Comparison of ENCODE assay signal across 11 cellular contexts in the genomic region with DNA sequence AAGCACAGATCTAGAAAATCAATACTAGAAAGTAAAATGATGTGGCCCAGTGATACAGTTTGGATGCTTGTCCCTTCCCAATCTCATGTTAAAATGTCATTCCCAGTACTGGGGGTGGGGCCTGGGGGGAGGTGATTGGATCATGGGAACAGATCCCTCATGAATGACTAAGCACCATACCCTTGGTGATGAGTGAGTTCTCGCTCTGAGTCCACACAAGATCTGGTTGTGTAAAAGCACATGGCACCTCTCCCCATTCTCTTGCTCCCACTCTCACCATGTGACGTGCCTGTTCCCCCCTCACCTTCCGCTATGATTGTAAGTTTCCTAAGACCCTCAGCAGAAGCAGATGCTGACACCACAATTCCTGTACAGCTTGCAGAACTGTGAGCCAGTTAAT.
"Had no signal": no experiment of that assay in that cellular context is flagged by ENCODE, and none has a peak within 500 bp of the region (broad histone marks: within the 10 kb centered on the region; RNA-seq: fewer than 3 reads in every experiment).

No MANE protein-coding gene starts in this region.

- DNase-seq: activated CD4-positive, alpha-beta memory T cell treated with anti-CD3 and anti-CD28 coated beads, Interleukin-2, amount 10 ng/mL, durations not matched to agents 7 days and 5 days; activated CD4-positive, alpha-beta T cell treated with anti-CD3 and anti-CD28 coated beads for 1 hour; activated CD8-positive, alpha-beta memory T cell treated with anti-CD3 and anti-CD28 coated beads, Interleukin-2, amount 50 U/mL, for 4 hours; activated gamma-delta T cell treated with Interleukin-2 at 50 U/mL for 16 hours; activated naive CD8-positive, alpha-beta T cell treated with anti-CD3 and anti-CD28 coated beads, Interleukin-2, amount 10 ng/mL, durations not matched to agents 7 days and 5 days; activated T-cell treated with anti-CD3 and anti-CD28 coated beads, Interleukin-2, amount 50 U/mL, for 72 hours; aorta; heart left ventricle; small intestine had no signal

- ATAC-seq: activated T-cell treated with anti-CD3 and anti-CD28 coated beads, Interleukin-2, amount 50 U/mL, for 72 hours; heart left ventricle had no signal

- H3K4me3 ChIP-seq: cardiac muscle cell, heart left ventricle, right atrium auricular region had no signal
